In genomic region chr9:91813261-91813795, GRCh38 we compare ENCODE assay signal across 14 cellular contexts.
"Had no signal": no experiment of that assay in that cellular context is flagged by ENCODE, and none has a peak within 500 bp of the region (broad histone marks: within the 10 kb centered on the region; RNA-seq: fewer than 3 reads in every experiment).

No MANE protein-coding gene starts in this region.

- H3K27me3 Mint-ChIP-seq: activated B cell treated with CpG ODN at 0.5 μM for 24 hours; activated CD8-positive, alpha-beta T cell treated with anti-CD3 and anti-CD28 coated beads for 36 hours had no signal

- H3K27ac Mint-ChIP-seq: activated B cell treated with CpG ODN at 0.5 μM for 24 hours; activated CD8-positive, alpha-beta T cell treated with anti-CD3 and anti-CD28 coated beads for 36 hours; activated T-helper 1 cell treated with anti-CD3 and anti-CD28 coated beads, Interleukin-12 subunit alpha, Interleukin-12 subunit beta, Interleukin-2, Interleukin-4 antibody, amounts not matched to agents 30 ng/mL and 10 ng/mL and 1 ng/mL, durations not matched to agents 14 hours and 24 hours and 36 hours; natural killer cell; stimulated activated memory B cell treated with anti-CD40 and anti-IgM and Interleukin-4, amounts not matched to agents 10 μg/mL and 1 μg/mL and 100 μg/mL, for 72 hours had no signal

- H3K9me3 Mint-ChIP-seq: activated B cell treated with CpG ODN at 0.5 μM for 24 hours; activated CD8-positive, alpha-beta T cell treated with anti-CD3 and anti-CD28 coated beads for 36 hours; activated T-helper 1 cell treated with anti-CD3 and anti-CD28 coated beads, Interleukin-12 subunit alpha, Interleukin-12 subunit beta, Interleukin-2, Interleukin-4 antibody, amounts not matched to agents 30 ng/mL and 10 ng/mL and 1 ng/mL, durations not matched to agents 14 hours and 24 hours and 36 hours; natural killer cell; stimulated activated memory B cell treated with anti-CD40 and anti-IgM and Interleukin-4, amounts not matched to agents 10 μg/mL and 1 μg/mL and 100 μg/mL, for 72 hours had no signal

- H3K4me1 Mint-ChIP-seq: activated B cell treated with CpG ODN at 0.5 μM for 24 hours; natural killer cell; stimulated activated memory B cell treated with anti-CD40 and anti-IgM and Interleukin-4, amounts not matched to agents 10 μg/mL and 1 μg/mL and 100 μg/mL, for 72 hours had no signal

- H3K4me1 ChIP-seq: gastrocnemius medialis had no signal

- H3K36me3 Mint-ChIP-seq: natural killer cell; stimulated activated memory B cell treated with anti-CD40 and anti-IgM and Interleukin-4, amounts not matched to agents 10 μg/mL and 1 μg/mL and 100 μg/mL, for 72 hours had no signal

- H3K27me3 ChIP-seq: gastrocnemius medialis, tibial artery had no signal

- H3K36me3 ChIP-seq: gastrocnemius medialis, heart right ventricle, tibial artery had no signal

- H3K4me3 Mint-ChIP-seq: activated B cell treated with CpG ODN at 0.5 μM for 24 hours; activated CD8-positive, alpha-beta T cell treated with anti-CD3 and anti-CD28 coated beads for 36 hours; activated T-helper 1 cell treated with anti-CD3 and anti-CD28 coated beads, Interleukin-12 subunit alpha, Interleukin-12 subunit beta, Interleukin-2, Interleukin-4 antibody, amounts not matched to agents 30 ng/mL and 10 ng/mL and 1 ng/mL, durations not matched to agents 14 hours and 24 hours and 36 hours; natural killer cell; stimulated activated memory B cell treated with anti-CD40 and anti-IgM and Interleukin-4, amounts not matched to agents 10 μg/mL and 1 μg/mL and 100 μg/mL, for 72 hours had no signal

- H3K27ac ChIP-seq: gastrocnemius medialis, heart right ventricle, tibial artery had no signal

- H3K9me3 ChIP-seq: gastrocnemius medialis, heart right ventricle, mucosa of descending colon, tibial artery had no signal

- H3K4me3 ChIP-seq: gastrocnemius medialis, heart right ventricle, mucosa of descending colon, tibial artery had no signal

- DNase-seq: activated B cell treated with CpG ODN at 0.5 μM for 24 hours; activated CD4-positive, alpha-beta T cell treated with anti-CD3 and anti-CD28 coated beads for 48 hours; activated CD8-positive, alpha-beta T cell treated with anti-CD3 and anti-CD28 coated beads for 36 hours; activated naive CD4-positive, alpha-beta T cell; effector memory CD4-positive, alpha-beta T cell; gastrocnemius medialis; heart right ventricle; mucosa of descending colon; natural killer cell; stimulated activated CD4-positive, alpha-beta T cell treated with anti-CD3 and anti-CD28 coated beads, Interleukin-2, amount 100 ng/mL, for 48 hours; T-helper 2 cell had no signal
